In the genomic region with DNA sequence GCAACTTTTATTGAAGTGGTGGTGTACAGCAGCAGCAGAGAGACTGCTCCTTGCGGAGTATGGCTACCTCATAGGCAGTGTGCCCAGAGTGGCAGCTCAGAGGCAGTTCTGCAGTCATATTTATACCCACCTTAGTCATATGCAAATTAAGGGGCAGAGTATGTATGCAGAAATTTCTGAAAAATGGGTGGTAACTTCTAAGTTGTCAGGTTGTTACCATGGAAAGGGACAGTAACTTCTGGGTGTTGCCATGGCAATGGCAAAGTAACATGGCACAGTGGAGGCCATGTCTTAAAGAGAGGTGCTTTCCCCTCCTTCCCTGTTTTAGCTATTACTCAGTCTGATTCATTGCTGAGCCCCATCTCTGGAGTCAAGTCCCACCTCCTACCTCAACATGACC, we compare ENCODE assay signal across 13 cellular contexts. TPM values are rescaled to one million over a fixed set of nuclear protein-coding genes. Genes with fewer than 3 reads are reported as not detected.
A peak's percentile ranks its signal among the peaks of the same experiment; 100 is the strongest.
DNase-seq lines count a peak whose midpoint lies in the region; ATAC-seq and TF ChIP-seq lines count a peak whose summit lies in the region.
"Had no signal": no experiment of that assay in that cellular context is flagged by ENCODE, and none has a peak within 500 bp of the region (broad histone marks: within the 10 kb centered on the region; RNA-seq: fewer than 3 reads in every experiment).

No MANE protein-coding gene starts in this region.

- H3K9me3 ChIP-seq in right lobe of liver, result no peaks in the 10 kb centered on the region
- H3K9me3 ChIP-seq: pancreas had no signal

- WGBS in right lobe of liver (ENCODE audit: insufficient coverage, low coverage, low lambda C conversion rate, missing lambda C conversion rate), result 86% methylated on average over 1 of the region's 1 CpG

- no peaks in the 10 kb centered on the region for H3K4me1 ChIP-seq in right lobe of liver
- H3K4me1 ChIP-seq: pancreas had no signal

- peak; percentile 97 for ATAC-seq in activated naive CD4-positive, alpha-beta T cell treated with anti-CD3 and anti-CD28 coated beads, Interleukin-2, amount 50 U/mL, for 72 hours
- ATAC-seq in HG02885 (IDR thresholded peaks at IDR 0.05; ENCODE audit: poor library complexity, unreplicated experiment), result no peak
- no peak for ATAC-seq in right lobe of liver
- ATAC-seq in HG03460 (IDR thresholded peaks at IDR 0.05; ENCODE audit: unreplicated experiment), result no peak
- ATAC-seq: effector memory CD8-positive, alpha-beta T cell; pancreas had no signal

- DNase-seq in Caki2 (ENCODE audit: low read depth), result peak; percentile 84
- peak; percentile 90 for DNase-seq in M059J (ENCODE audit: low read depth)
- peak; percentile 67 to 79 for DNase-seq in activated naive CD4-positive, alpha-beta T cell treated with anti-CD3 and anti-CD28 coated beads, Interleukin-2, amount 50 U/mL, for 72 hours (ENCODE audit: low spot score in 2 of 2)
- peak; percentile 22 for DNase-seq in stimulated activated CD4-positive, alpha-beta T cell treated with anti-CD3 and anti-CD28 coated beads, Interleukin-12 subunit alpha, Interleukin-12 subunit beta, amount 100 ng/mL, for 4 hours
- no peak for DNase-seq in NCI-H146 treated with DMSO at 0.1 percent for 48 hours (lab: John Stamatoyannopoulos, UW; ENCODE audit: unreplicated experiment)
- DNase-seq in right lobe of liver, result no peak
- DNase-seq: DMS153; effector memory CD8-positive, alpha-beta T cell; H9; pancreas had no signal

- in situ Hi-C loops in Caki2 (cut with HindIII; ENCODE audit: low pct_unique_long_range_greater_than_20kb, low sequenced_read_pairs), result no loop called here

- H3K9me3 Mint-ChIP-seq in activated naive CD4-positive, alpha-beta T cell treated with anti-CD3 and anti-CD28 coated beads, Interleukin-2, amount 50 U/mL, for 72 hours, result no peaks in the 10 kb centered on the region
- H3K9me3 Mint-ChIP-seq: effector memory CD8-positive, alpha-beta T cell had no signal

- H3K27ac ChIP-seq in right lobe of liver, result no peak overlapping the region
- H3K27ac ChIP-seq: pancreas, SK-N-MC had no signal

- TF ChIP-seq POLR2A in right lobe of liver (IDR thresholded peaks at IDR 0.05), result no peak

- H3K27me3 ChIP-seq in right lobe of liver, result no peaks in the 10 kb centered on the region
- H3K27me3 ChIP-seq: pancreas had no signal

- H3K36me3 ChIP-seq in right lobe of liver, result no peaks in the 10 kb centered on the region
- H3K36me3 ChIP-seq: pancreas had no signal

- no peak overlapping the region for H3K4me3 ChIP-seq in right lobe of liver
- H3K4me3 ChIP-seq: pancreas, SK-N-MC had no signal

- peak overlapping the region; percentile 72 to 77 for H3K27ac Mint-ChIP-seq in activated naive CD4-positive, alpha-beta T cell treated with anti-CD3 and anti-CD28 coated beads, Interleukin-2, amount 50 U/mL, for 72 hours
- H3K27ac Mint-ChIP-seq: effector memory CD8-positive, alpha-beta T cell; H9 had no signal

- no peak for TF ChIP-seq CTCF in right lobe of liver (IDR thresholded peaks at IDR 0.05)

- no peaks in the 10 kb centered on the region for H3K36me3 Mint-ChIP-seq in activated naive CD4-positive, alpha-beta T cell treated with anti-CD3 and anti-CD28 coated beads, Interleukin-2, amount 50 U/mL, for 72 hours

- intact Hi-C loops in right lobe of liver (cut with DNase I), result no loop called here

RNA-seq across cellular contexts. Expression of a gene that starts 53.4 kb away (rescaled TPM):
- total RNA-seq in Caki2 (2014; rRNA removed; shearing (Covaris generic); ENCODE audit: low replicate concordance), result not detected in 2 replicates
- not detected in 2 replicates for total RNA-seq in M059J (2014; rRNA removed; shearing (Covaris generic))
- total RNA-seq in activated naive CD4-positive, alpha-beta T cell treated with anti-CD3 and anti-CD28 coated beads, Interleukin-2, amount 50 U/mL, for 72 hours, result 1 to 10 TPM in 1 of 2 donors, under 1 TPM in 1; 0.11 to 1.2 TPM
- under 1 TPM in 1 of 6 experiments, not detected in 5; 0.11 TPM for total RNA-seq in right lobe of liver
- total RNA-seq: H9 had no signal

Comparison
In these comparisons a context has a peak if more than half of its experiments do, and no peak if none do; other contexts are left out.
1. DNase-seq: peak in Caki2 (single experiment), M059J (single experiment), activated naive CD4-positive, alpha-beta T cell treated with anti-CD3 and anti-CD28 coated beads, Interleukin-2, amount 50 U/mL, for 72 hours (2 of 2) and stimulated activated CD4-positive, alpha-beta T cell treated with anti-CD3 and anti-CD28 coated beads, Interleukin-12 subunit alpha, Interleukin-12 subunit beta, amount 100 ng/mL, for 4 hours (single experiment); none in NCI-H146 treated with DMSO at 0.1 percent for 48 hours (single experiment) and right lobe of liver (0 of 3).
2. ATAC-seq: peak in activated naive CD4-positive, alpha-beta T cell treated with anti-CD3 and anti-CD28 coated beads, Interleukin-2, amount 50 U/mL, for 72 hours (2 of 2); none in HG02885 (single experiment), right lobe of liver (0 of 4) and HG03460 (single experiment).